27 cellular contexts compared by ENCODE assay signal in genomic region chr2:23838970-23839369, GRCh38.
"Had no signal": no experiment of that assay in that cellular context is flagged by ENCODE, and none has a peak within 500 bp of the region (broad histone marks: within the 10 kb centered on the region; RNA-seq: fewer than 3 reads in every experiment).

No MANE protein-coding gene starts in this region.

- H2AFZ ChIP-seq: neural progenitor cell, parathyroid adenoma had no signal

- H3K27me3 ChIP-seq: neural progenitor cell, ovary, right lobe of liver, sigmoid colon, stomach, thyroid gland, tibial nerve, upper lobe of left lung, vagina had no signal

- H3K27ac Mint-ChIP-seq: neural progenitor cell; progenitor cell of endocrine pancreas; stimulated activated effector memory CD8-positive, alpha-beta T cell treated with anti-CD3 and anti-CD28 coated beads, Interleukin-12 subunit alpha, Interleukin-12 subunit beta, amount 100 ng/mL, for 72 hours; stimulated activated naive B cell treated with anti-CD40 and anti-IgM and Interleukin-4, amounts not matched to agents 10 μg/mL and 1 μg/mL and 100 μg/mL, for 72 hours; stimulated activated naive CD8-positive, alpha-beta T cell treated with anti-CD3 and anti-CD28 coated beads, Interleukin-15, Interleukin-2, amounts not matched to agents 100 ng/mL and 50 ng/mL, for 24 hours had no signal

- H3K9me3 Mint-ChIP-seq: stimulated activated effector memory CD8-positive, alpha-beta T cell treated with anti-CD3 and anti-CD28 coated beads, Interleukin-12 subunit alpha, Interleukin-12 subunit beta, amount 100 ng/mL, for 72 hours; stimulated activated naive CD8-positive, alpha-beta T cell treated with anti-CD3 and anti-CD28 coated beads, Interleukin-15, Interleukin-2, amounts not matched to agents 100 ng/mL and 50 ng/mL, for 24 hours had no signal

- H3K27ac ChIP-seq: neural progenitor cell, ovary, parathyroid adenoma, psoas muscle, right lobe of liver, sigmoid colon, stomach, thoracic aorta, thyroid gland, tibial nerve, upper lobe of left lung, vagina had no signal

- H3K9ac ChIP-seq: neural progenitor cell, parathyroid adenoma had no signal

- ATAC-seq: psoas muscle; right cardiac atrium; right lobe of liver; stimulated activated effector memory CD8-positive, alpha-beta T cell treated with anti-CD3 and anti-CD28 coated beads, Interleukin-12 subunit alpha, Interleukin-12 subunit beta, amount 100 ng/mL, for 72 hours; stimulated activated naive B cell treated with anti-CD40 and anti-IgM and Interleukin-4, amounts not matched to agents 10 μg/mL and 1 μg/mL and 100 μg/mL, for 72 hours had no signal

- H3K79me2 ChIP-seq: parathyroid adenoma had no signal

- H3K4me1 ChIP-seq: parathyroid adenoma, psoas muscle, sigmoid colon, thyroid gland, upper lobe of left lung, vagina had no signal

- H3K4me3 ChIP-seq: neural progenitor cell, ovary, psoas muscle, right lobe of liver, sigmoid colon, stomach, thoracic aorta, thyroid gland, tibial nerve, upper lobe of left lung, vagina had no signal

- FAIRE-seq: urothelium cell line had no signal

- DNase-seq: occipital lobe; ovary; posterior cingulate gyrus; psoas muscle; right cardiac atrium; right lobe of liver; sigmoid colon; small intestine; stimulated activated CD4-positive, alpha-beta T cell treated with anti-CD3 and anti-CD28 coated beads, Interleukin-15, amount 100 ng/mL, for 24 hours; stimulated activated CD4-positive, alpha-beta T cell treated with anti-CD3 and anti-CD28 coated beads, Interleukin-2, amount 100 ng/mL, for 24 hours; stimulated activated CD4-positive, alpha-beta T cell treated with anti-CD3 and anti-CD28 coated beads, Interleukin-2, amount 100 ng/mL, for 48 hours; stimulated activated CD4-positive, alpha-beta T cell treated with anti-CD3 and anti-CD28 coated beads, Interleukin-4, amount 100 ng/mL, for 24 hours; stimulated activated naive B cell treated with anti-CD40 and anti-IgM and Interleukin-4, amounts not matched to agents 10 μg/mL and 1 μg/mL and 100 μg/mL, for 72 hours; stimulated activated naive CD4-positive, alpha-beta T cell treated with Interleukin-2 at 50 U/mL for 16 hours; stomach; thyroid gland; trophoblast cell; upper lobe of left lung had no signal

- H3K4me2 ChIP-seq: neural progenitor cell had no signal

- H3K36me3 ChIP-seq: ovary, right lobe of liver, thyroid gland had no signal

- H3K9me3 ChIP-seq: ovary, psoas muscle, right lobe of liver, sigmoid colon, stomach, thoracic aorta, thyroid gland, tibial nerve, upper lobe of left lung, vagina had no signal
